In the genomic region with DNA sequence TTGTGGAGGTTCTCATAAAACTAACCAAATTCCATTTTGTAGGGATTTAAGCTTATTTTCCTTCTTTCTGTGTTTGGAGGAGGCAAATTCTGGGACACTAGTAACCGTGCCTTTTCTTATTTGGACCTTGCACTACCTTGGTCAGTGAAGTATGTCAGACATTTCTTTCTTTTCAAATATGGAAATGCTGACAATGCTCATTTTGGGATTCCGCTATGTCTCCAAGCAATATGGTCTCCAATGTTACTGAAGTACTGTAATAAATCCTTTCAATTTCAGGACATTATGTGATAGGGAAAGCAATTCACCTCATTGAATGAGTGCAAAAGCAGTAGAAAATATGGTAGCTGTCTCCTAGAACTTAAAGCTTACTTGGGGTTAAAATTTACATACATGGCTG, we compare ENCODE assay signal across 19 cellular contexts.
A peak's percentile ranks its signal among the peaks of the same experiment; 100 is the strongest.
DNase-seq lines count a peak whose midpoint lies in the region; ATAC-seq, FAIRE-seq and TF ChIP-seq lines count a peak whose summit lies in the region.
"Had no signal": no experiment of that assay in that cellular context is flagged by ENCODE, and none has a peak within 500 bp of the region (broad histone marks: within the 10 kb centered on the region; RNA-seq: fewer than 3 reads in every experiment).

No MANE protein-coding gene starts in this region.

- TF ChIP-seq CTCF in A549 (IDR thresholded peaks at IDR 0.05) (no peak), D721Med (IDR thresholded peaks at IDR 0.05; ENCODE audit: insufficient read depth, missing control alignments) (no peak), K562 (IDR thresholded peaks at IDR 0.05 in 2 of 3, conservative IDR thresholded peaks at IDR 0.05 in 1 of 3; ENCODE audit: insufficient read depth in 2 of 3, low read depth in 1 of 3, low read length in 3 of 3) (no peak), right atrium auricular region (IDR thresholded peaks at IDR 0.05) (no peak), vagina (IDR thresholded peaks at IDR 0.05) (no peak)

- no peaks in the 10 kb centered on the region for H3K79me2 ChIP-seq in K562 (ENCODE audit: control insufficient read depth, insufficient read depth, low read length)

- BruUV-seq in K562 (replicated peaks; lab: Mats Ljungman, UMichigan), result no TSS peak

- H2AFZ ChIP-seq in K562 (ENCODE audit: low read depth, low read length), result no peak overlapping the region

- no peaks in the 10 kb centered on the region for H4K20me1 ChIP-seq in K562 (replicated peaks; ENCODE audit: control insufficient read depth, insufficient read depth, low read length)
- H4K20me1 ChIP-seq: BLaER1 treated with 17β-estradiol and CSF1 and Interleukin-3, amounts not matched to agents 10 nM and 100 nM had no signal

- no peaks in the 10 kb centered on the region for H3K36me3 ChIP-seq in K562 (ENCODE audit: control insufficient read depth, insufficient read depth, low read length)
- H3K36me3 ChIP-seq in right atrium auricular region, result no peaks in the 10 kb centered on the region
- H3K36me3 ChIP-seq in vagina, result no peaks in the 10 kb centered on the region
- H3K36me3 ChIP-seq: BLaER1 treated with 17β-estradiol and CSF1 and Interleukin-3, amounts not matched to agents 10 nM and 100 nM had no signal

- TF ChIP-seq EP300 in A549 (IDR thresholded peaks at IDR 0.05) (no peak), K562 (IDR thresholded peaks at IDR 0.05; ENCODE audit: low read length) (no peak)

- H3K9ac ChIP-seq in K562 (ENCODE audit: insufficient read depth in 1 of 2, low read depth in 2 of 2, low read length in 2 of 2), result no peak overlapping the region
- H3K9ac ChIP-seq: BLaER1 treated with 17β-estradiol and CSF1 and Interleukin-3, amounts not matched to agents 10 nM and 100 nM had no signal

- TF ChIP-seq POLR2A in A549 (IDR thresholded peaks at IDR 0.05; ENCODE audit: low read length) (no peak), K562 (conservative IDR thresholded peaks at IDR 0.05) (no peak), vagina (IDR thresholded peaks at IDR 0.05) (no peak)

- no peaks in the 10 kb centered on the region for H3K9me1 ChIP-seq in K562 (ENCODE audit: control insufficient read depth, insufficient read depth, low read length)

- WGBS in A549 (ENCODE audit: missing lambda C conversion rate), result 20% methylated on average over 2 of the region's 2 CpGs
- 0% methylated on average over 2 of the region's 2 CpGs for WGBS in K562 (ENCODE audit: insufficient coverage, low coverage, missing lambda C conversion rate)

- DNase-seq in A549 (ENCODE audit: low read depth in 1 of 2, low spot score in 1 of 2) (no peak), D721Med (ENCODE audit: insufficient read length, low spot score) (no peak), K562 (ENCODE audit: extremely low read depth in 1 of 4, low spot score in 3 of 4) (no peak), right atrium auricular region (ENCODE audit: low spot score) (no peak), vagina (ENCODE audit: extremely low spot score in 2 of 2) (no peak)
- DNase-seq: 8988T; AML-193; CD4-positive, alpha-beta T cell; CD8-positive, alpha-beta T cell; COR-L47; DMS79 treated with DMSO at 0.1 percent for 48 hours; GF-D8 had no signal

- TF ChIP-seq RAD21 in A549 (conservative IDR thresholded peaks at IDR 0.05 in 1 of 2, IDR thresholded peaks at IDR 0.05 in 1 of 2) (no peak), K562 (CRISPR knock-in tag; conservative IDR thresholded peaks at IDR 0.05 in 1 of 2, IDR thresholded peaks at IDR 0.05 in 1 of 2) (no peak)

- H3K4me2 ChIP-seq in A549 (no peak overlapping the region), K562 (ENCODE audit: insufficient read depth, low read length) (no peak overlapping the region)
- H3K4me2 ChIP-seq: BLaER1 treated with 17β-estradiol and CSF1 and Interleukin-3, amounts not matched to agents 10 nM and 100 nM had no signal

- H3K27ac ChIP-seq in A549 (no peak overlapping the region), K562 (ENCODE audit: extremely low read depth, low read depth, low read length) (no peak overlapping the region), right atrium auricular region (no peak overlapping the region), vagina (no peak overlapping the region)
- H3K27ac ChIP-seq: BLaER1 treated with 17β-estradiol and CSF1 and Interleukin-3, amounts not matched to agents 10 nM and 100 nM; C4-2B had no signal

- in situ Hi-C loops in K562 (cut with MboI), result no loop called here

- intact Hi-C loops in K562 (cut with micrococcal nuclease), result no loop called here
- intact Hi-C loops in vagina (cut with DNase I), result no loop called here

- H3K4me1 ChIP-seq in A549 (no peaks in the 10 kb centered on the region), K562 (replicated peaks in 1 of 2; ENCODE audit: control insufficient read depth in 2 of 2, insufficient read depth in 2 of 2, low read length in 2 of 2) (no peaks in the 10 kb centered on the region), right atrium auricular region (no peaks in the 10 kb centered on the region), vagina (no peaks in the 10 kb centered on the region)
- H3K4me1 ChIP-seq: BLaER1 treated with 17β-estradiol and CSF1 and Interleukin-3, amounts not matched to agents 10 nM and 100 nM had no signal

- no peak overlapping the region for H3K4me3 ChIP-seq in A549
- no peak overlapping the region for H3K4me3 ChIP-seq in K562
- no peak overlapping the region for H3K4me3 ChIP-seq in right atrium auricular region
- no peak overlapping the region for H3K4me3 ChIP-seq in vagina
- H3K4me3 ChIP-seq: BLaER1 treated with 17β-estradiol and CSF1 and Interleukin-3, amounts not matched to agents 10 nM and 100 nM had no signal

- no peak for FAIRE-seq in A549 (lab: Jason Lieb, UNC)
- FAIRE-seq in D721Med (lab: Jason Lieb, UNC), result peak; percentile 84
- no peak for FAIRE-seq in K562 (lab: Jason Lieb, UNC)
- FAIRE-seq: A204.1, G401.6, GM12891, GM19239 had no signal

- POLR2A ChIA-PET in A549 (lab: Yijun Ruan, JAX), result no interaction called here
- POLR2A ChIA-PET in K562 (lab: Yijun Ruan, JAX), result no interaction called here

- ATAC-seq in A549 (no peak), K562 (no peak), HG03280 (IDR thresholded peaks at IDR 0.05; ENCODE audit: unreplicated experiment) (no peak)
- ATAC-seq: CD8-positive, alpha-beta T cell had no signal

- H3K9me3 ChIP-seq in A549 (no peaks in the 10 kb centered on the region), K562 (replicated peaks; ENCODE audit: control insufficient read depth, insufficient read depth, low read depth, low read length) (no peaks in the 10 kb centered on the region; the same call in 1 of the 2 replicates), right atrium auricular region (peaks cover 5 to 7% of the 10 kb centered on the region in 2 donors), vagina (no peaks in the 10 kb centered on the region)

- CTCF ChIA-PET in A549 (lab: Yijun Ruan, JAX), result interaction anchor here (1.0 kb wide), 1 partner anchor 12 kb away, joined by 4 read pairs; no protein-coding TSS in a partner anchor
- CTCF ChIA-PET in K562 (lab: Yijun Ruan, JAX; ENCODE audit: low intra/inter-chr PET ratio), result no interaction called here

- H3K27me3 ChIP-seq in K562 (ENCODE audit: control insufficient read depth in 2 of 2, insufficient read depth in 2 of 2, low read length in 2 of 2), result no peaks in the 10 kb centered on the region
- H3K27me3 ChIP-seq in right atrium auricular region, result no peaks in the 10 kb centered on the region
- H3K27me3 ChIP-seq in vagina, result no peaks in the 10 kb centered on the region
- H3K27me3 ChIP-seq: BLaER1 treated with 17β-estradiol and CSF1 and Interleukin-3, amounts not matched to agents 10 nM and 100 nM had no signal

TF ChIP-seq in A549, 52 proteins besides CTCF, POLR2A, EP300 and RAD21:
- TF ChIP-seq POLR2AphosphoS2 (conservative IDR thresholded peaks at IDR 0.05; ENCODE audit: low read length) (no peak), MAFK (IDR thresholded peaks at IDR 0.05; ENCODE audit: partially characterized antibody) (peak; percentile 88), BHLHE40 (IDR thresholded peaks at IDR 0.05; ENCODE audit: low read depth, low read length) (no peak)

TF ChIP-seq in K562, 482 proteins besides CTCF, POLR2A, EP300 and RAD21 (continues in another document):
- TF ChIP-seq, protein P1, sequence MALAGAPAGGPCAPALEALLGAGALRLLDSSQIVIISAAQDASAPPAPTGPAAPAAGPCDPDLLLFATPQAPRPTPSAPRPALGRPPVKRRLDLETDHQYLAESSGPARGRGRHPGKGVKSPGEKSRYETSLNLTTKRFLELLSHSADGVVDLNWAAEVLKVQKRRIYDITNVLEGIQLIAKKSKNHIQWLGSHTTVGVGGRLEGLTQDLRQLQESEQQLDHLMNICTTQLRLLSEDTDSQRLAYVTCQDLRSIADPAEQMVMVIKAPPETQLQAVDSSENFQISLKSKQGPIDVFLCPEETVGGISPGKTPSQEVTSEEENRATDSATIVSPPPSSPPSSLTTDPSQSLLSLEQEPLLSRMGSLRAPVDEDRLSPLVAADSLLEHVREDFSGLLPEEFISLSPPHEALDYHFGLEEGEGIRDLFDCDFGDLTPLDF (CRISPR knock-in tag; IDR thresholded peaks at IDR 0.05), result no peak
- peak; percentile 34; the same call in 1 of the 2 replicates for TF ChIP-seq MAFG (tag; conservative IDR thresholded peaks at IDR 0.05)
- TF ChIP-seq, protein P2, sequence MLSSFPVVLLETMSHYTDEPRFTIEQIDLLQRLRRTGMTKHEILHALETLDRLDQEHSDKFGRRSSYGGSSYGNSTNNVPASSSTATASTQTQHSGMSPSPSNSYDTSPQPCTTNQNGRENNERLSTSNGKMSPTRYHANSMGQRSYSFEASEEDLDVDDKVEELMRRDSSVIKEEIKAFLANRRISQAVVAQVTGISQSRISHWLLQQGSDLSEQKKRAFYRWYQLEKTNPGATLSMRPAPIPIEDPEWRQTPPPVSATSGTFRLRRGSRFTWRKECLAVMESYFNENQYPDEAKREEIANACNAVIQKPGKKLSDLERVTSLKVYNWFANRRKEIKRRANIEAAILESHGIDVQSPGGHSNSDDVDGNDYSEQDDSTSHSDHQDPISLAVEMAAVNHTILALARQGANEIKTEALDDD (IDR thresholded peaks at IDR 0.05), result no peak
- TF ChIP-seq SPI1 (IDR thresholded peaks at IDR 0.05; ENCODE audit: borderline replicate concordance, low read depth, low read length), result no peak
- TF ChIP-seq NEUROD1 (IDR thresholded peaks at IDR 0.05; ENCODE audit: borderline replicate concordance, low read depth, low read length, partially characterized antibody), result no peak
- peak; percentile 63; the same call in 1 of the 2 replicates for TF ChIP-seq ZNF316 (IDR thresholded peaks at IDR 0.05)
- peak; percentile 68 for TF ChIP-seq MAFF (IDR thresholded peaks at IDR 0.05; ENCODE audit: low read length)
- TF ChIP-seq, protein P3, sequence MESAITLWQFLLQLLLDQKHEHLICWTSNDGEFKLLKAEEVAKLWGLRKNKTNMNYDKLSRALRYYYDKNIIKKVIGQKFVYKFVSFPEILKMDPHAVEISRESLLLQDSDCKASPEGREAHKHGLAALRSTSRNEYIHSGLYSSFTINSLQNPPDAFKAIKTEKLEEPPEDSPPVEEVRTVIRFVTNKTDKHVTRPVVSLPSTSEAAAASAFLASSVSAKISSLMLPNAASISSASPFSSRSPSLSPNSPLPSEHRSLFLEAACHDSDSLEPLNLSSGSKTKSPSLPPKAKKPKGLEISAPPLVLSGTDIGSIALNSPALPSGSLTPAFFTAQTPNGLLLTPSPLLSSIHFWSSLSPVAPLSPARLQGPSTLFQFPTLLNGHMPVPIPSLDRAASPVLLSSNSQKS (CRISPR knock-in tag; IDR thresholded peaks at IDR 0.05), result no peak
- TF ChIP-seq SETDB1 (IDR thresholded peaks at IDR 0.05; ENCODE audit: low read length), result no peak
- TF ChIP-seq MAFK (IDR thresholded peaks at IDR 0.05; ENCODE audit: low read length), result peak; percentile 71

Comparison
In these comparisons a context has a peak if more than half of its experiments do, and no peak if none do; other contexts are left out.
1. Of the 35 proteins assayed by ChIP-seq in both K562 and A549: peak only in K562: none; only in A549: none; in both: MAFK; in neither: 34.